In the genomic region with DNA sequence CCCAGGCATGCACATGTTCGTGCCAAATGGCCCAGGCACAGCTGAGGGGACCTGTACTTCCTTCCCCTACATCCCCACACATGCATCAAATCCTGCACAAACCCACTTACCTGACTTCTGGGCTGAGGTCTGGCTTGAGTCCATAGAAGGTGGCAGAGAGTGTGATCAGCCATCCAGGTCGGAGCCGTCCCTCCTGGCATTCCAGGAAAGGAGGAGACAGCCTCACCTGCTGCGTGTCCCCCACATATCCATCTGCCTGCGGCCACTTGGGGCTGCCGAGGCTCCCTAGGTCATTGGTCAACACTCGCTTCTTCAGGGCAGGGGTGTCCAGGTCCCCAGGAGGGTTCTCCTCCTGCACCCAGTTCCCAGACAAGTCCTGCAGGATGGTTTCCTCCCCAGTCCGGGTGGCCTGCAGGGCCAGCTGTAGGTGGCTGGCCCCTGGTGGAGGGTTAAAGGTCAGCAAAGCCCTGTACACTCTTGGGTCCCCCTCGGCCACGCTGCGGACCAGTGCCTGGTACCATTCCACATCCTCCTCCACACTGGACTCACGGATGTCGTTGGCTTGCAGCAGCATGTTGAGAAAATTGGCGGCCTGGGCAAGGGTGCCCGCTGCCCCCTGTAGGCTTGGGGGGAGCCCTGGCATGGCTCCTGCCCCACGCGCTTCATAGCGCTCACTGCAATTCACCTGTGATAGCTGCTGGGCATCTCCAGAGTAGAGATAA, we compare ENCODE assay signal across 22 cellular contexts. TPM values are rescaled to one million over a fixed set of nuclear protein-coding genes. Genes with fewer than 3 reads are reported as not detected.
"Had no signal": no experiment of that assay in that cellular context is flagged by ENCODE, and none has a peak within 500 bp of the region (broad histone marks: within the 10 kb centered on the region; RNA-seq: fewer than 3 reads in every experiment).

No MANE protein-coding gene starts in this region.

- H3K4me3 ChIP-seq: coronary artery, esophagus muscularis mucosa, gastrocnemius medialis, heart right ventricle, sigmoid colon, skin epidermis, testis, tibial nerve had no signal

- H3K27ac Mint-ChIP-seq: mesothelial cell of epicardium; nephron; stimulated activated naive B cell treated with anti-CD40 and anti-IgM and Interleukin-4, amounts not matched to agents 10 μg/mL and 1 μg/mL and 100 μg/mL, for 72 hours had no signal

- H3K4me3 Mint-ChIP-seq: mesothelial cell of epicardium; nephron; stimulated activated naive B cell treated with anti-CD40 and anti-IgM and Interleukin-4, amounts not matched to agents 10 μg/mL and 1 μg/mL and 100 μg/mL, for 72 hours; stimulated activated naive CD8-positive, alpha-beta T cell treated with anti-CD3 and anti-CD28 coated beads, Interleukin-15, amount 100 ng/mL, for 72 hours had no signal

- H3K9me3 ChIP-seq: esophagus muscularis mucosa, gastrocnemius medialis, heart right ventricle, neutrophil, sigmoid colon, testis, tibial nerve had no signal

- H3K4me1 Mint-ChIP-seq: nephron; stimulated activated naive B cell treated with anti-CD40 and anti-IgM and Interleukin-4, amounts not matched to agents 10 μg/mL and 1 μg/mL and 100 μg/mL, for 72 hours; stimulated activated naive CD8-positive, alpha-beta T cell treated with anti-CD3 and anti-CD28 coated beads, Interleukin-15, amount 100 ng/mL, for 72 hours had no signal

- H3K27ac ChIP-seq: coronary artery, esophagus muscularis mucosa, gastrocnemius medialis, heart right ventricle, neutrophil, sigmoid colon, skin epidermis, testis, tibial nerve had no signal

- DNase-seq: effector CD8-positive, alpha-beta T cell; gastrocnemius medialis; heart right ventricle; islet precursor cell; mammary epithelial cell; sigmoid colon; stimulated activated CD4-positive, alpha-beta T cell treated with anti-CD3 and anti-CD28 coated beads, Interleukin-2, amount 100 ng/mL, for 24 hours; stimulated activated CD4-positive, alpha-beta T cell treated with anti-CD3 and anti-CD28 coated beads, Interleukin-4, amount 100 ng/mL, for 4 hours; stimulated activated naive B cell treated with anti-CD40 and anti-IgM and Interleukin-4, amounts not matched to agents 10 μg/mL and 1 μg/mL and 100 μg/mL, for 72 hours; stimulated activated naive CD8-positive, alpha-beta T cell treated with anti-CD3 and anti-CD28 coated beads, Interleukin-15, amount 100 ng/mL, for 72 hours; testis had no signal

- H3K36me3 Mint-ChIP-seq: mesothelial cell of epicardium; stimulated activated naive B cell treated with anti-CD40 and anti-IgM and Interleukin-4, amounts not matched to agents 10 μg/mL and 1 μg/mL and 100 μg/mL, for 72 hours had no signal

- H3K27me3 ChIP-seq: gastrocnemius medialis, sigmoid colon, testis, tibial nerve had no signal

- ATAC-seq: gastrocnemius medialis; heart right ventricle; left lobe of liver; stimulated activated naive B cell treated with anti-CD40 and anti-IgM and Interleukin-4, amounts not matched to agents 10 μg/mL and 1 μg/mL and 100 μg/mL, for 72 hours; stimulated activated naive CD8-positive, alpha-beta T cell treated with anti-CD3 and anti-CD28 coated beads, Interleukin-15, amount 100 ng/mL, for 72 hours had no signal

- H3K9me3 Mint-ChIP-seq: mesothelial cell of epicardium; nephron; stimulated activated naive B cell treated with anti-CD40 and anti-IgM and Interleukin-4, amounts not matched to agents 10 μg/mL and 1 μg/mL and 100 μg/mL, for 72 hours; stimulated activated naive CD8-positive, alpha-beta T cell treated with anti-CD3 and anti-CD28 coated beads, Interleukin-15, amount 100 ng/mL, for 72 hours had no signal

- H3K4me1 ChIP-seq: gastrocnemius medialis, testis had no signal

- H3K36me3 ChIP-seq: esophagus muscularis mucosa, gastrocnemius medialis, heart right ventricle, neutrophil, sigmoid colon, tibial nerve had no signal

RNA-seq across cellular contexts. Expression of gene GPR179, which starts 0.7 kb away (rescaled TPM):
- total RNA-seq: dermis microvascular lymphatic vessel endothelial cell, mammary epithelial cell, osteoblast, pulmonary artery endothelial cell had no signal
